In genomic region chr4:72641611-72642010, GRCh38 we compare ENCODE assay signal across 30 cellular contexts.
"Had no signal": no experiment of that assay in that cellular context is flagged by ENCODE, and none has a peak within 500 bp of the region (broad histone marks: within the 10 kb centered on the region; RNA-seq: fewer than 3 reads in every experiment).

No MANE protein-coding gene starts in this region.

- H3K36me3 ChIP-seq: cardiac muscle cell, heart right ventricle, left ventricle myocardium inferior, neutrophil, right lobe of liver, stomach, thyroid gland, upper lobe of left lung, vagina had no signal

- H3K27me3 Mint-ChIP-seq: activated CD4-positive, alpha-beta memory T cell treated with anti-CD3 and anti-CD28 coated beads for 36 hours; activated CD4-positive, alpha-beta T cell treated with anti-CD3 and anti-CD28 coated beads, Interleukin-2, amount 10 ng/mL, durations not matched to agents 24 days and 14 days; stimulated activated naive B cell treated with anti-CD40 and anti-IgM and Interleukin-4, amounts not matched to agents 10 μg/mL and 1 μg/mL and 100 μg/mL, for 72 hours had no signal

- H3K9me3 Mint-ChIP-seq: activated CD4-positive, alpha-beta T cell treated with anti-CD3 and anti-CD28 coated beads, Interleukin-2, amount 10 ng/mL, durations not matched to agents 24 days and 14 days; activated naive CD8-positive, alpha-beta T cell treated with anti-CD3 and anti-CD28 coated beads, Interleukin-2, amount 50 U/mL, for 24 hours; T-helper 1 cell treated with Interleukin-12 subunit alpha and Interleukin-12 subunit beta and Interleukin-4 antibody, amounts not matched to agents 30 μg/mL and 1 μg/mL, for 36 hours had no signal

- H3K4me3 ChIP-seq: cardiac muscle cell, coronary artery, dorsolateral prefrontal cortex, heart right ventricle, left ventricle myocardium inferior, lung, right lobe of liver, stomach, thyroid gland, upper lobe of left lung, vagina had no signal

- H3K27ac ChIP-seq: cardiac muscle cell, coronary artery, dorsolateral prefrontal cortex, heart right ventricle, left ventricle myocardium inferior, neutrophil, right lobe of liver, stomach, thyroid gland, upper lobe of left lung, vagina had no signal

- H3K27me3 ChIP-seq: cardiac muscle cell, dorsolateral prefrontal cortex, heart right ventricle, neutrophil, right lobe of liver, stomach, thyroid gland, upper lobe of left lung, vagina had no signal

- H3K27ac Mint-ChIP-seq: activated CD4-positive, alpha-beta memory T cell treated with anti-CD3 and anti-CD28 coated beads for 36 hours; activated CD4-positive, alpha-beta T cell treated with anti-CD3 and anti-CD28 coated beads, Interleukin-2, amount 10 ng/mL, durations not matched to agents 24 days and 14 days; activated naive CD8-positive, alpha-beta T cell treated with anti-CD3 and anti-CD28 coated beads, Interleukin-2, amount 50 U/mL, for 24 hours; nephron progenitor cell; stimulated activated naive B cell treated with anti-CD40 and anti-IgM and Interleukin-4, amounts not matched to agents 10 μg/mL and 1 μg/mL and 100 μg/mL, for 72 hours; T-helper 1 cell treated with Interleukin-12 subunit alpha and Interleukin-12 subunit beta and Interleukin-4 antibody, amounts not matched to agents 30 μg/mL and 1 μg/mL, for 36 hours had no signal

- H3K4me3 Mint-ChIP-seq: activated CD4-positive, alpha-beta memory T cell treated with anti-CD3 and anti-CD28 coated beads for 36 hours; activated CD4-positive, alpha-beta T cell treated with anti-CD3 and anti-CD28 coated beads, Interleukin-2, amount 10 ng/mL, durations not matched to agents 24 days and 14 days; activated naive CD8-positive, alpha-beta T cell treated with anti-CD3 and anti-CD28 coated beads, Interleukin-2, amount 50 U/mL, for 24 hours; nephron progenitor cell; stimulated activated naive B cell treated with anti-CD40 and anti-IgM and Interleukin-4, amounts not matched to agents 10 μg/mL and 1 μg/mL and 100 μg/mL, for 72 hours; T-helper 1 cell treated with Interleukin-12 subunit alpha and Interleukin-12 subunit beta and Interleukin-4 antibody, amounts not matched to agents 30 μg/mL and 1 μg/mL, for 36 hours had no signal

- H3K4me1 Mint-ChIP-seq: activated CD4-positive, alpha-beta T cell treated with anti-CD3 and anti-CD28 coated beads, Interleukin-2, amount 10 ng/mL, durations not matched to agents 24 days and 14 days; activated naive CD8-positive, alpha-beta T cell treated with anti-CD3 and anti-CD28 coated beads, Interleukin-2, amount 50 U/mL, for 24 hours; nephron progenitor cell; stimulated activated naive B cell treated with anti-CD40 and anti-IgM and Interleukin-4, amounts not matched to agents 10 μg/mL and 1 μg/mL and 100 μg/mL, for 72 hours had no signal

- H3K36me3 Mint-ChIP-seq: activated CD4-positive, alpha-beta memory T cell treated with anti-CD3 and anti-CD28 coated beads for 36 hours; stimulated activated naive B cell treated with anti-CD40 and anti-IgM and Interleukin-4, amounts not matched to agents 10 μg/mL and 1 μg/mL and 100 μg/mL, for 72 hours had no signal

- ATAC-seq: activated naive CD8-positive, alpha-beta T cell treated with anti-CD3 and anti-CD28 coated beads, Interleukin-2, amount 50 U/mL, for 24 hours; heart right ventricle; right lobe of liver; stimulated activated naive B cell treated with anti-CD40 and anti-IgM and Interleukin-4, amounts not matched to agents 10 μg/mL and 1 μg/mL and 100 μg/mL, for 72 hours had no signal

- H3K4me1 ChIP-seq: heart right ventricle, left ventricle myocardium inferior, right lobe of liver, stomach, thyroid gland, upper lobe of left lung, vagina had no signal

- DNase-seq: activated CD4-positive, alpha-beta memory T cell treated with anti-CD3 and anti-CD28 coated beads for 36 hours; activated CD4-positive, alpha-beta T cell treated with anti-CD3 and anti-CD28 coated beads, Interleukin-2, amount 10 ng/mL, durations not matched to agents 24 days and 14 days; activated CD4-positive, CD25-positive, alpha-beta regulatory T cell treated with anti-CD3 and anti-CD28 coated beads, Interleukin-2, amount 50 U/mL, for 72 hours; activated CD8-positive, alpha-beta memory T cell treated with anti-CD3 and anti-CD28 coated beads, Interleukin-2, amount 50 U/mL, for 4 hours; activated gamma-delta T cell; activated naive CD4-positive, alpha-beta T cell treated with anti-CD3 and anti-CD28 coated beads, Interleukin-2, amount 50 U/mL, for 16 hours; activated naive CD8-positive, alpha-beta T cell treated with anti-CD3 and anti-CD28 coated beads, Interleukin-2, amount 50 U/mL, for 24 hours; activated T-cell treated with anti-CD3 and anti-CD28 coated beads, Interleukin-2, amount 50 U/mL, for 1 hour; cerebellar nuclear complex; dorsolateral prefrontal cortex; effector memory CD4-positive, alpha-beta T cell; erythroblast; heart right ventricle; left ventricle myocardium inferior; nephron progenitor cell; right lobe of liver; small intestine; stimulated activated CD4-positive, alpha-beta T cell treated with anti-CD3 and anti-CD28 coated beads, Interleukin-4, amount 100 ng/mL, for 24 hours; stimulated activated naive B cell treated with anti-CD40 and anti-IgM and Interleukin-4, amounts not matched to agents 10 μg/mL and 1 μg/mL and 100 μg/mL, for 72 hours; stomach; SW 1271; T1000; upper lobe of left lung had no signal

- H3K9me3 ChIP-seq: neutrophil, right lobe of liver, thyroid gland, vagina had no signal
